In the genomic region with DNA sequence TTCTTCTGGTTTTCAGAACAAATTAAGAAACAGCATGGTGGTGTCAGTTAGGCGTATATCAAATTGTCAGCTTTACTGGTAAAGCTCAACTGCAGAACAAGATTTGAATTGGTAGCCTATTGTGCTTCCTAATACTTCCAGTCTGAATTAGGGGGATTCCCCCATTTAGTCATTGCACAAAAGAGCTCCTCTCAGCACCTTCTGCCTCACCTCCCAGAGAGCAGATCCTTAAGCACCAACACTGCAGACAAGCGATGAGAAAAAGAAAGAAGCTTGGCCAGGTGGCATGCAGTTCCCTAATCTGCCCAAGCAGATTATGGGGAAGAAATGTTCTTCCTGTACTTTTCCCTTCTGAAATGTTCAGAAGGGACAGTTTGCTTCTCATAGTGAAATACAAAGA, we compare ENCODE assay signal across 16 cellular contexts. TPM values are rescaled to one million over a fixed set of nuclear protein-coding genes. Genes with fewer than 3 reads are reported as not detected.
A peak's percentile ranks its signal among the peaks of the same experiment; 100 is the strongest.
DNase-seq lines count a peak whose midpoint lies in the region; ATAC-seq and TF ChIP-seq lines count a peak whose summit lies in the region.
"Had no signal": no experiment of that assay in that cellular context is flagged by ENCODE, and none has a peak within 500 bp of the region (broad histone marks: within the 10 kb centered on the region; RNA-seq: fewer than 3 reads in every experiment).

No MANE protein-coding gene starts in this region.

- 0 out of 7 replicates have a peak overlapping the region, but pooled peaks of 1 of the 3 experiments have one; percentile 40 for H3K27ac Mint-ChIP-seq in H9
- H3K27ac Mint-ChIP-seq: activated CD8-positive, alpha-beta memory T cell treated with anti-CD3 and anti-CD28 coated beads, Interleukin-2, amount 10 ng/mL, durations not matched to agents 7 days and 5 days; activated naive CD4-positive, alpha-beta T cell treated with anti-CD3 and anti-CD28 coated beads, Interleukin-2, amount 50 U/mL, for 24 hours had no signal

- no peak for TF ChIP-seq POLR2A in transverse colon (IDR thresholded peaks at IDR 0.05)

- no peak overlapping the region for H3K9ac ChIP-seq in H9 (ENCODE audit: extremely low read depth, insufficient read length, low read length)
- H3K9ac ChIP-seq: SK-N-SH had no signal

- H3K36me3 Mint-ChIP-seq in H9 (ENCODE audit: insufficient read depth in 1 of 3, low read depth in 3 of 3) = peaks cover 0 to 13% (median 11%) of the 10 kb centered on the region in 3 experiments; a peak in 5 of 7 replicates

- H3K4me1 ChIP-seq in H9 (ENCODE audit: insufficient read depth, low read length) = 0 out of 2 replicates have a peak, but pooled peaks cover 2% of the 10 kb centered on the region
- no peaks in the 10 kb centered on the region for H3K4me1 ChIP-seq in transverse colon
- H3K4me1 ChIP-seq: pancreas had no signal

- H2BK5ac ChIP-seq in H9 (ENCODE audit: insufficient read length, low read length) = no peak overlapping the region

- intact Hi-C loops in transverse colon (cut with DNase I; ENCODE audit: low total_unique reads) = no loop called here

- H2BK120ac ChIP-seq in H9 (ENCODE audit: low read depth, low read length, poor library complexity, severe bottlenecking) = no peak overlapping the region

- H3K4me3 ChIP-seq in foreskin fibroblast (ENCODE audit: low read depth in 1 of 2, low read length in 2 of 2) (no peak overlapping the region), transverse colon (no peak overlapping the region), brain microvascular endothelial cell (ENCODE audit: low read depth, low read length) (no peak overlapping the region)
- H3K4me3 ChIP-seq: pancreas, spleen had no signal

- H4K5ac ChIP-seq in H9 (ENCODE audit: insufficient read length, low read depth, low read length) = no peak overlapping the region

- H2BK12ac ChIP-seq in H9 (ENCODE audit: insufficient read length, low read depth, low read length) = no peak overlapping the region

- in situ Hi-C loops in transverse colon (cut with MboI; ENCODE audit: low pct_ligation_motif_present in 1 of 4, low pct_unique_long_range_greater_than_20kb in 1 of 4, low sequenced_read_pairs in 3 of 4) = loop anchor here in 3 of 4 donors (25.0 kb wide), 2 partner anchors 380 to 805 kb away; partner anchors contain the start of genes FGB (in 2 of the 3) and PLRG1 (in 2 of the 3)
- in situ Hi-C loops in brain microvascular endothelial cell (cut with HindIII; ENCODE audit: low pct_ligation_motif_present, low sequenced_read_pairs) = loop anchor here (25.0 kb wide), 1 partner anchor 380 kb away; no protein-coding TSS in a partner anchor

- H3K79me1 ChIP-seq in H9 (ENCODE audit: insufficient read depth, low read depth, low read length, poor library complexity, severe bottlenecking) = no peaks in the 10 kb centered on the region

- H3K9me3 Mint-ChIP-seq in H9 = no peaks in the 10 kb centered on the region
- H3K9me3 Mint-ChIP-seq: activated naive CD4-positive, alpha-beta T cell treated with anti-CD3 and anti-CD28 coated beads, Interleukin-2, amount 50 U/mL, for 24 hours had no signal

- H3K23ac ChIP-seq in H9 (ENCODE audit: insufficient read length, low read depth, low read length) = no peak overlapping the region

- H3K4me1 Mint-ChIP-seq in H9 = peaks cover 0 to 3% of the 10 kb centered on the region in 2 experiments; a peak in 1 of 4 replicates

- H3K4me2 ChIP-seq in H9 (ENCODE audit: insufficient read depth, insufficient read length, low read length) = no peak overlapping the region
- H3K4me2 ChIP-seq: SK-N-SH had no signal

- no peak overlapping the region for H3K27ac ChIP-seq in H9 (ENCODE audit: insufficient read length, low read depth, low read length)
- no peak overlapping the region for H3K27ac ChIP-seq in transverse colon
- no peak overlapping the region for H3K27ac ChIP-seq in brain microvascular endothelial cell
- H3K27ac ChIP-seq: pancreas, spleen had no signal

- H3K36me3 ChIP-seq in transverse colon (no peaks in the 10 kb centered on the region), brain microvascular endothelial cell (replicated peaks) (no peaks in the 10 kb centered on the region)
- H3K36me3 ChIP-seq: pancreas had no signal

- H3K4ac ChIP-seq in H9 (ENCODE audit: low read depth, low read length) = no peak overlapping the region

- H3K4me3 Mint-ChIP-seq in H9 = no peak overlapping the region
- H3K4me3 Mint-ChIP-seq: activated CD8-positive, alpha-beta memory T cell treated with anti-CD3 and anti-CD28 coated beads, Interleukin-2, amount 10 ng/mL, durations not matched to agents 7 days and 5 days; activated naive CD4-positive, alpha-beta T cell treated with anti-CD3 and anti-CD28 coated beads, Interleukin-2, amount 50 U/mL, for 24 hours had no signal

- no peak overlapping the region for H2BK20ac ChIP-seq in H9 (ENCODE audit: low read depth, low read length, poor library complexity, severe bottlenecking)

- H2BK15ac ChIP-seq in H9 (ENCODE audit: low read depth, low read length) = no peak overlapping the region

- no peak for TF ChIP-seq EP300 in transverse colon (IDR thresholded peaks at IDR 0.05; ENCODE audit: low read depth)

- H4K91ac ChIP-seq in H9 (ENCODE audit: insufficient read length, low read depth, low read length) = no peak overlapping the region

- no peak overlapping the region for H2AFZ ChIP-seq in H9 (ENCODE audit: low read length)

- no CpG with 5 or more reads among the region's 2 CpGs for WGBS in H9 (ENCODE audit: extremely low coverage, insufficient read length, low lambda C conversion rate)
- 90 to 100% methylated on average over 2 of the region's 2 CpGs for WGBS in transverse colon (ENCODE audit: low coverage in 1 of 2), 2 donors

- no peaks in the 10 kb centered on the region for H3K79me2 ChIP-seq in H9 (ENCODE audit: insufficient read depth, low read length)

- H3K9me3 ChIP-seq in H9 (ENCODE audit: control insufficient read depth, low read depth, low read length) (no peaks in the 10 kb centered on the region), transverse colon (no peaks in the 10 kb centered on the region)
- H3K9me3 ChIP-seq: pancreas, SK-N-SH, spleen had no signal

- H3T11ph ChIP-seq in H9 (ENCODE audit: low read length) = no peak overlapping the region

- TF ChIP-seq CTCF in foreskin fibroblast (IDR thresholded peaks at IDR 0.05; ENCODE audit: low read depth, low read length) (no peak), H9 (conservative IDR thresholded peaks at IDR 0.05) (no peak), transverse colon (IDR thresholded peaks at IDR 0.05) (no peak), brain microvascular endothelial cell (IDR thresholded peaks at IDR 0.05; ENCODE audit: low read depth, low read length, missing control alignments) (no peak)

- no peak overlapping the region for H3K14ac ChIP-seq in H9 (ENCODE audit: insufficient read depth, low read length)

- DNase-seq in Daoy (ENCODE audit: low read depth) (peak; percentile 3), foreskin fibroblast (no peak), H9 (no peak), transverse colon (no peak), brain microvascular endothelial cell (no peak)
- DNase-seq: ACHN; activated CD8-positive, alpha-beta memory T cell treated with anti-CD3 and anti-CD28 coated beads, Interleukin-2, amount 10 ng/mL, durations not matched to agents 7 days and 5 days; kidney; pancreas; SK-N-SH; spleen; substantia nigra had no signal

- H3K18ac ChIP-seq in H9 (ENCODE audit: insufficient read length, low read depth, low read length) = no peak overlapping the region

- H3K27me3 ChIP-seq in H9 (ENCODE audit: insufficient read depth, low read length) = no peaks in the 10 kb centered on the region
- no peaks in the 10 kb centered on the region for H3K27me3 ChIP-seq in transverse colon
- H3K27me3 ChIP-seq in brain microvascular endothelial cell (replicated peaks) = no peaks in the 10 kb centered on the region
- H3K27me3 ChIP-seq: pancreas, spleen had no signal

- ATAC-seq in GM19351 (IDR thresholded peaks at IDR 0.05; ENCODE audit: unreplicated experiment) (peak; percentile 62), HG02763 (IDR thresholded peaks at IDR 0.05; ENCODE audit: unreplicated experiment) (peak; percentile 69), HG03565 (IDR thresholded peaks at IDR 0.05; ENCODE audit: unreplicated experiment) (peak; percentile 62)
- ATAC-seq: activated CD8-positive, alpha-beta memory T cell treated with anti-CD3 and anti-CD28 coated beads, Interleukin-2, amount 10 ng/mL, durations not matched to agents 7 days and 5 days had no signal

- no peak overlapping the region for H3K56ac ChIP-seq in H9 (ENCODE audit: insufficient read length, low read depth, low read length)

- no peaks in the 10 kb centered on the region for H3K23me2 ChIP-seq in H9 (ENCODE audit: insufficient read length, low read depth, low read length, poor library complexity, severe bottlenecking)

- H4K8ac ChIP-seq in H9 (replicated peaks; ENCODE audit: insufficient read length, low read depth, low read length) = no peak overlapping the region

- H4K20me1 ChIP-seq in H9 (ENCODE audit: control insufficient read depth, insufficient read depth, insufficient read length) = no peaks in the 10 kb centered on the region

- no peak overlapping the region for H2AK5ac ChIP-seq in H9 (ENCODE audit: insufficient read length, low read length)

- H3K27me3 Mint-ChIP-seq in H9 (ENCODE audit: low read depth) = no peaks in the 10 kb centered on the region
- H3K27me3 Mint-ChIP-seq: activated CD8-positive, alpha-beta memory T cell treated with anti-CD3 and anti-CD28 coated beads, Interleukin-2, amount 10 ng/mL, durations not matched to agents 7 days and 5 days; activated naive CD4-positive, alpha-beta T cell treated with anti-CD3 and anti-CD28 coated beads, Interleukin-2, amount 50 U/mL, for 24 hours had no signal

RNA-seq across cellular contexts. Expression of gene MAP9, which starts 9.2 kb away (rescaled TPM):
- 4.7 and 5.5 TPM in 2 replicates for total RNA-seq in Daoy (2014; rRNA removed; shearing (Covaris generic))
- total RNA-seq in H9 (2021) = 15.4 and 16.0 TPM in 2 replicates
- 10 to 100 TPM in 1 of 4 donors, 1 to 10 TPM in 3; 4.4 to 31.0 (median 7.2) TPM for total RNA-seq in transverse colon
